18 cellular contexts compared by ENCODE assay signal in the genomic region with DNA sequence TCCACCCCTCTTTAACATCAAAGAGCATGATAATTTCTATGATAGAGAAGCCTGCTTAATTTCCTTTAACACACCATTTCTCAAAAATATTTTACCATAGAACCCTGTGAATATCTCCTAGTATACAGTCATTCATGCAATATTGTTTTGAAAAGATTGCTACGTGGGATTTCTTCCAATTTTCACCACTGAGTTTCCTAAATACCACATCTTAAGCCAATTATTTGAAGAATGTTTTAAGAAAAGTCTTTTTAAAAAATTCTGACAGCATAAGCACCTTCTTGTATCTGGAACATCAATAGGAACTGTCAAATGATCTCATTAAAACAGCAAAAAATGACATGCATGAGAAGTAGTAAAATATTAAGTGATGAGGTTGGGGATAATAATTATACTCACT.
DNase-seq lines count a peak whose midpoint lies in the region; ATAC-seq and TF ChIP-seq lines count a peak whose summit lies in the region.
"Had no signal": no experiment of that assay in that cellular context is flagged by ENCODE, and none has a peak within 500 bp of the region (broad histone marks: within the 10 kb centered on the region; RNA-seq: fewer than 3 reads in every experiment).

No MANE protein-coding gene starts in this region.

- no peaks in the 10 kb centered on the region for H4K20me1 ChIP-seq in neural cell (ENCODE audit: insufficient read depth)
- H4K20me1 ChIP-seq: BLaER1 treated with 17β-estradiol and CSF1 and Interleukin-3, amounts not matched to agents 10 nM and 100 nM had no signal

- H3K9me3 ChIP-seq in adipocyte (ENCODE audit: control insufficient read depth, low read length) (no peaks in the 10 kb centered on the region), neural cell (ENCODE audit: low read length) (no peaks in the 10 kb centered on the region)
- H3K9me3 ChIP-seq: BLaER1 treated with 17β-estradiol and CSF1 and Interleukin-3, amounts not matched to agents 10 nM and 100 nM; HAP-1 had no signal

- no peaks in the 10 kb centered on the region for H3K9me2 ChIP-seq in neural cell (ENCODE audit: insufficient read depth, low read length)

- H3K4me3 ChIP-seq in adipocyte (ENCODE audit: low read length) = no peak overlapping the region
- no peak overlapping the region for H3K4me3 ChIP-seq in choroid plexus epithelial cell (ENCODE audit: low read depth, low read length)
- H3K4me3 ChIP-seq in neural cell (ENCODE audit: low read length) = peak overlapping the region; percentile 5
- H3K4me3 ChIP-seq: BLaER1 treated with 17β-estradiol and CSF1 and Interleukin-3, amounts not matched to agents 10 nM and 100 nM; GM12878; HAP-1 had no signal

- TF ChIP-seq EP300 in neural cell (conservative IDR thresholded peaks at IDR 0.05; ENCODE audit: poor library complexity, severe bottlenecking) = no peak

- no peaks in the 10 kb centered on the region for H3K9me3 Mint-ChIP-seq in activated CD4-positive, alpha-beta T cell treated with anti-CD3 and anti-CD28 coated beads, Interleukin-2, amount 10 ng/mL, durations not matched to agents 24 days and 14 days
- H3K9me3 Mint-ChIP-seq in activated CD8-positive, alpha-beta memory T cell treated with anti-CD3 and anti-CD28 coated beads, Interleukin-2, amount 10 ng/mL, durations not matched to agents 7 days and 5 days (ENCODE audit: low read depth) = peaks cover 3% of the 10 kb centered on the region

- no peak overlapping the region for H3K4me2 ChIP-seq in neural cell (ENCODE audit: low read length)
- H3K4me2 ChIP-seq: BLaER1 treated with 17β-estradiol and CSF1 and Interleukin-3, amounts not matched to agents 10 nM and 100 nM had no signal

- H3K4me1 ChIP-seq in adipocyte (ENCODE audit: control insufficient read depth, insufficient read depth, low read length) = no peaks in the 10 kb centered on the region
- H3K4me1 ChIP-seq: BLaER1 treated with 17β-estradiol and CSF1 and Interleukin-3, amounts not matched to agents 10 nM and 100 nM; HAP-1 had no signal

- H2AFZ ChIP-seq in neural cell (ENCODE audit: low read depth, low read length) = no peak overlapping the region

- H3K27ac ChIP-seq in neural cell (ENCODE audit: low read length) = peak overlapping the region; percentile 51
- H3K27ac ChIP-seq: BLaER1 treated with 17β-estradiol and CSF1 and Interleukin-3, amounts not matched to agents 10 nM and 100 nM had no signal

- no peak overlapping the region for H3K4me3 Mint-ChIP-seq in activated CD4-positive, alpha-beta T cell treated with anti-CD3 and anti-CD28 coated beads, Interleukin-2, amount 10 ng/mL, durations not matched to agents 24 days and 14 days
- no peak overlapping the region for H3K4me3 Mint-ChIP-seq in activated CD8-positive, alpha-beta memory T cell treated with anti-CD3 and anti-CD28 coated beads, Interleukin-2, amount 10 ng/mL, durations not matched to agents 7 days and 5 days
- H3K4me3 Mint-ChIP-seq: B cell; CD8-positive, alpha-beta T cell had no signal

- H3K9ac ChIP-seq in adipocyte (ENCODE audit: low read length) (no peak overlapping the region), neural cell (ENCODE audit: low read length) (no peak overlapping the region)
- H3K9ac ChIP-seq: BLaER1 treated with 17β-estradiol and CSF1 and Interleukin-3, amounts not matched to agents 10 nM and 100 nM had no signal

- H3K4me1 Mint-ChIP-seq in activated CD4-positive, alpha-beta T cell treated with anti-CD3 and anti-CD28 coated beads, Interleukin-2, amount 10 ng/mL, durations not matched to agents 24 days and 14 days = no peaks in the 10 kb centered on the region
- no peaks in the 10 kb centered on the region for H3K4me1 Mint-ChIP-seq in activated CD8-positive, alpha-beta memory T cell treated with anti-CD3 and anti-CD28 coated beads, Interleukin-2, amount 10 ng/mL, durations not matched to agents 7 days and 5 days
- H3K4me1 Mint-ChIP-seq: B cell had no signal

- no peaks in the 10 kb centered on the region for H3K27me3 ChIP-seq in adipocyte (replicated peaks; ENCODE audit: control insufficient read depth, insufficient read depth, low read length)
- no peaks in the 10 kb centered on the region for H3K27me3 ChIP-seq in neural cell (ENCODE audit: insufficient read depth, low read depth, low read length)
- H3K27me3 ChIP-seq: BLaER1 treated with 17β-estradiol and CSF1 and Interleukin-3, amounts not matched to agents 10 nM and 100 nM had no signal

- intact Hi-C loops in activated CD4-positive, alpha-beta T cell treated with anti-CD3 and anti-CD28 coated beads, Interleukin-2, amount 10 ng/mL, durations not matched to agents 24 days and 14 days (cut with micrococcal nuclease) = no loop called here

- H3F3A ChIP-seq in neural cell (ENCODE audit: insufficient read depth, low read length, poor library complexity, severe bottlenecking) = no peaks in the 10 kb centered on the region

- no peaks in the 10 kb centered on the region for H3K79me2 ChIP-seq in neural cell (replicated peaks; ENCODE audit: insufficient read depth, low read length)

- no peak for TF ChIP-seq RAD21 in neural cell (conservative IDR thresholded peaks at IDR 0.05)

- DNase-seq in AG20443 (ENCODE audit: low spot score) (peak; percentile 12), adipocyte (ENCODE audit: low read depth) (peak; percentile 47), choroid plexus epithelial cell (ENCODE audit: low read depth) (peak; percentile 15), iPS-NIHi11 (ENCODE audit: low spot score) (no peak)
- DNase-seq in activated CD4-positive, alpha-beta T cell treated with anti-CD3 and anti-CD28 coated beads, Interleukin-2, amount 10 ng/mL, durations not matched to agents 24 days and 14 days = no peak
- no peak for DNase-seq in activated CD8-positive, alpha-beta memory T cell treated with anti-CD3 and anti-CD28 coated beads, Interleukin-2, amount 10 ng/mL, durations not matched to agents 7 days and 5 days
- DNase-seq: ACHN; CD8-positive, alpha-beta T cell; COR-L47; DMS 273 treated with DMSO at 0.1 percent for 48 hours; DMS53; DND-41; EL had no signal

- no peak for ATAC-seq in activated CD8-positive, alpha-beta memory T cell treated with anti-CD3 and anti-CD28 coated beads, Interleukin-2, amount 10 ng/mL, durations not matched to agents 7 days and 5 days
- ATAC-seq: CD8-positive, alpha-beta T cell; GM12878 had no signal

- CTCF ChIA-PET in activated CD8-positive, alpha-beta memory T cell treated with anti-CD3 and anti-CD28 coated beads, Interleukin-2, amount 10 ng/mL, durations not matched to agents 7 days and 5 days (lab: Charles Lee) = no interaction called here

- no peaks in the 10 kb centered on the region for H3K27me3 Mint-ChIP-seq in activated CD4-positive, alpha-beta T cell treated with anti-CD3 and anti-CD28 coated beads, Interleukin-2, amount 10 ng/mL, durations not matched to agents 24 days and 14 days
- no peaks in the 10 kb centered on the region for H3K27me3 Mint-ChIP-seq in activated CD8-positive, alpha-beta memory T cell treated with anti-CD3 and anti-CD28 coated beads, Interleukin-2, amount 10 ng/mL, durations not matched to agents 7 days and 5 days
- H3K27me3 Mint-ChIP-seq: B cell had no signal

- H3K36me3 ChIP-seq in adipocyte (ENCODE audit: control insufficient read depth, insufficient read depth, low read length, severe bottlenecking) (no peaks in the 10 kb centered on the region), neural cell (ENCODE audit: insufficient read depth, low read length) (no peaks in the 10 kb centered on the region)
- H3K36me3 ChIP-seq: BLaER1 treated with 17β-estradiol and CSF1 and Interleukin-3, amounts not matched to agents 10 nM and 100 nM; HAP-1 had no signal

- TF ChIP-seq CTCF in choroid plexus epithelial cell (conservative IDR thresholded peaks at IDR 0.05; ENCODE audit: low read depth, low read length) (no peak), neural cell (IDR thresholded peaks at IDR 0.05; ENCODE audit: poor library complexity, severe bottlenecking) (no peak)

- H3K36me3 Mint-ChIP-seq in activated CD4-positive, alpha-beta T cell treated with anti-CD3 and anti-CD28 coated beads, Interleukin-2, amount 10 ng/mL, durations not matched to agents 24 days and 14 days (ENCODE audit: low read depth) = no peaks in the 10 kb centered on the region
- no peaks in the 10 kb centered on the region for H3K36me3 Mint-ChIP-seq in activated CD8-positive, alpha-beta memory T cell treated with anti-CD3 and anti-CD28 coated beads, Interleukin-2, amount 10 ng/mL, durations not matched to agents 7 days and 5 days
- H3K36me3 Mint-ChIP-seq: CD8-positive, alpha-beta T cell had no signal

- H3K27ac Mint-ChIP-seq in activated CD4-positive, alpha-beta T cell treated with anti-CD3 and anti-CD28 coated beads, Interleukin-2, amount 10 ng/mL, durations not matched to agents 24 days and 14 days = no peak overlapping the region
- H3K27ac Mint-ChIP-seq in activated CD8-positive, alpha-beta memory T cell treated with anti-CD3 and anti-CD28 coated beads, Interleukin-2, amount 10 ng/mL, durations not matched to agents 7 days and 5 days = no peak overlapping the region
- H3K27ac Mint-ChIP-seq: B cell; CD8-positive, alpha-beta T cell had no signal

TF ChIP-seq in neural cell, 6 proteins besides CTCF, POLR2A, EP300 and RAD21 (continues in another document):
- TF ChIP-seq SMC3 (conservative IDR thresholded peaks at IDR 0.05; ENCODE audit: poor library complexity) (no peak), TAF1 (IDR thresholded peaks at IDR 0.05; ENCODE audit: low read depth) (no peak)
- TF ChIP-seq, protein P1, sequence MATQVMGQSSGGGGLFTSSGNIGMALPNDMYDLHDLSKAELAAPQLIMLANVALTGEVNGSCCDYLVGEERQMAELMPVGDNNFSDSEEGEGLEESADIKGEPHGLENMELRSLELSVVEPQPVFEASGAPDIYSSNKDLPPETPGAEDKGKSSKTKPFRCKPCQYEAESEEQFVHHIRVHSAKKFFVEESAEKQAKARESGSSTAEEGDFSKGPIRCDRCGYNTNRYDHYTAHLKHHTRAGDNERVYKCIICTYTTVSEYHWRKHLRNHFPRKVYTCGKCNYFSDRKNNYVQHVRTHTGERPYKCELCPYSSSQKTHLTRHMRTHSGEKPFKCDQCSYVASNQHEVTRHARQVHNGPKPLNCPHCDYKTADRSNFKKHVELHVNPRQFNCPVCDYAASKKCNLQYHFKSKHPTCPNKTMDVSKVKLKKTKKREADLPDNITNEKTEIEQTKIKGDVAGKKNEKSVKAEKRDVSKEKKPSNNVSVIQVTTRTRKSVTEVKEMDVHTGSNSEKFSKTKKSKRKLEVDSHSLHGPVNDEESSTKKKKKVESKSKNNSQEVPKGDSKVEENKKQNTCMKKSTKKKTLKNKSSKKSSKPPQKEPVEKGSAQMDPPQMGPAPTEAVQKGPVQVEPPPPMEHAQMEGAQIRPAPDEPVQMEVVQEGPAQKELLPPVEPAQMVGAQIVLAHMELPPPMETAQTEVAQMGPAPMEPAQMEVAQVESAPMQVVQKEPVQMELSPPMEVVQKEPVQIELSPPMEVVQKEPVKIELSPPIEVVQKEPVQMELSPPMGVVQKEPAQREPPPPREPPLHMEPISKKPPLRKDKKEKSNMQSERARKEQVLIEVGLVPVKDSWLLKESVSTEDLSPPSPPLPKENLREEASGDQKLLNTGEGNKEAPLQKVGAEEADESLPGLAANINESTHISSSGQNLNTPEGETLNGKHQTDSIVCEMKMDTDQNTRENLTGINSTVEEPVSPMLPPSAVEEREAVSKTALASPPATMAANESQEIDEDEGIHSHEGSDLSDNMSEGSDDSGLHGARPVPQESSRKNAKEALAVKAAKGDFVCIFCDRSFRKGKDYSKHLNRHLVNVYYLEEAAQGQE (IDR thresholded peaks at IDR 0.05; ENCODE audit: borderline replicate concordance) = no peak

Comparison
In these comparisons a context has a peak if more than half of its experiments do, and no peak if none do; other contexts are left out.
1. DNase-seq: peak in AG20443 (single experiment), adipocyte (single experiment) and choroid plexus epithelial cell (single experiment); none in activated CD4-positive, alpha-beta T cell treated with anti-CD3 and anti-CD28 coated beads, Interleukin-2, amount 10 ng/mL, durations not matched to agents 24 days and 14 days (single experiment), activated CD8-positive, alpha-beta memory T cell treated with anti-CD3 and anti-CD28 coated beads, Interleukin-2, amount 10 ng/mL, durations not matched to agents 7 days and 5 days (single experiment) and iPS-NIHi11 (single experiment).